26 cellular contexts compared by ENCODE assay signal in genomic region chr1:214900590-214900989, GRCh38.
"Had no signal": no experiment of that assay in that cellular context is flagged by ENCODE, and none has a peak within 500 bp of the region (broad histone marks: within the 10 kb centered on the region; RNA-seq: fewer than 3 reads in every experiment).

No MANE protein-coding gene starts in this region.

- H3K4me3 ChIP-seq: colonic mucosa, esophagus muscularis mucosa, heart right ventricle, left lung, right atrium auricular region, spleen, testis, tibial nerve, upper lobe of left lung had no signal

- H3K36me3 ChIP-seq: colonic mucosa, esophagus muscularis mucosa, heart right ventricle, left lung, right atrium auricular region, spleen, tibial nerve, upper lobe of left lung had no signal

- DNase-seq: colonic mucosa; effector CD8-positive, alpha-beta T cell; foreskin melanocyte; glutamatergic neuron; heart right ventricle; hippocampal formation; left cardiac atrium; left lung; naive thymus-derived CD8-positive, alpha-beta T cell; nephron progenitor cell; occipital lobe; spleen; stimulated activated CD4-positive, alpha-beta T cell treated with anti-CD3 and anti-CD28 coated beads, Interleukin-4, amount 100 ng/mL, for 4 hours; stimulated activated naive CD8-positive, alpha-beta T cell treated with anti-CD3 and anti-CD28 coated beads, Interleukin-15, Interleukin-2, amounts not matched to agents 100 U/mL and 50 U/mL, for 24 hours; substantia nigra; testis; upper lobe of left lung had no signal

- H3K36me3 Mint-ChIP-seq: naive thymus-derived CD8-positive, alpha-beta T cell; stimulated activated memory B cell treated with anti-CD40 and anti-IgM and Interleukin-4, amounts not matched to agents 10 μg/mL and 1 μg/mL and 100 μg/mL, for 72 hours had no signal

- H3K9me3 Mint-ChIP-seq: nephron progenitor cell had no signal

- H2AFZ ChIP-seq: parathyroid adenoma had no signal

- H3K27ac Mint-ChIP-seq: dendritic cell treated with granulocyte-macrophage colony-stimulating factor and Interleukin-4, amounts not matched to agents 40 ng/mL and 50 ng/mL, for 4 days; endodermal cell; naive thymus-derived CD8-positive, alpha-beta T cell; nephron progenitor cell; progenitor cell of endocrine pancreas; stimulated activated memory B cell treated with anti-CD40 and anti-IgM and Interleukin-4, amounts not matched to agents 10 μg/mL and 1 μg/mL and 100 μg/mL, for 72 hours had no signal

- H3K4me3 Mint-ChIP-seq: dendritic cell treated with granulocyte-macrophage colony-stimulating factor and Interleukin-4, amounts not matched to agents 40 ng/mL and 50 ng/mL, for 4 days; endodermal cell; naive thymus-derived CD8-positive, alpha-beta T cell; nephron progenitor cell; stimulated activated memory B cell treated with anti-CD40 and anti-IgM and Interleukin-4, amounts not matched to agents 10 μg/mL and 1 μg/mL and 100 μg/mL, for 72 hours had no signal

- H3K79me2 ChIP-seq: parathyroid adenoma had no signal

- H3K4me1 ChIP-seq: colonic mucosa, esophagus muscularis mucosa, heart right ventricle, left lung, parathyroid adenoma, right atrium auricular region, spleen, testis, tibial nerve, upper lobe of left lung had no signal

- ATAC-seq: heart right ventricle; left cardiac atrium; left lung; naive thymus-derived CD8-positive, alpha-beta T cell; sciatic nerve; stimulated activated memory B cell treated with anti-CD40 and anti-IgM and Interleukin-4, amounts not matched to agents 10 μg/mL and 1 μg/mL and 100 μg/mL, for 72 hours; stimulated activated naive CD8-positive, alpha-beta T cell treated with anti-CD3 and anti-CD28 coated beads, Interleukin-15, Interleukin-2, amounts not matched to agents 100 U/mL and 50 U/mL, for 24 hours had no signal

- H3K27me3 Mint-ChIP-seq: dendritic cell treated with granulocyte-macrophage colony-stimulating factor and Interleukin-4, amounts not matched to agents 40 ng/mL and 50 ng/mL, for 4 days; progenitor cell of endocrine pancreas; stimulated activated memory B cell treated with anti-CD40 and anti-IgM and Interleukin-4, amounts not matched to agents 10 μg/mL and 1 μg/mL and 100 μg/mL, for 72 hours had no signal

- H3K27ac ChIP-seq: colonic mucosa, esophagus muscularis mucosa, heart right ventricle, left lung, parathyroid adenoma, right atrium auricular region, spleen, testis, tibial nerve, upper lobe of left lung had no signal

- H3K4me1 Mint-ChIP-seq: naive thymus-derived CD8-positive, alpha-beta T cell; stimulated activated memory B cell treated with anti-CD40 and anti-IgM and Interleukin-4, amounts not matched to agents 10 μg/mL and 1 μg/mL and 100 μg/mL, for 72 hours had no signal

- H3K27me3 ChIP-seq: colonic mucosa, esophagus muscularis mucosa, heart right ventricle, left lung, right atrium auricular region, spleen, testis, tibial nerve, upper lobe of left lung had no signal

- H3K9me3 ChIP-seq: colonic mucosa, esophagus muscularis mucosa, heart right ventricle, left lung, right atrium auricular region, spleen, testis, tibial nerve, upper lobe of left lung had no signal
